19 cellular contexts compared by ENCODE assay signal in genomic region chr11:66561178-66561974, GRCh38. TPM values are rescaled to one million over a fixed set of nuclear protein-coding genes. Genes with fewer than 3 reads are reported as not detected.
DNase-seq lines count a peak whose midpoint lies in the region; TF ChIP-seq lines count a peak whose summit lies in the region.
"Had no signal": no experiment of that assay in that cellular context is flagged by ENCODE, and none has a peak within 500 bp of the region (broad histone marks: within the 10 kb centered on the region; RNA-seq: fewer than 3 reads in every experiment).

No MANE protein-coding gene starts in this region.

- no peaks in the 10 kb centered on the region for H3K36me3 ChIP-seq in osteoblast (ENCODE audit: insufficient read depth, low read length)
- H3K36me3 ChIP-seq: BE2C had no signal

- no peaks in the 10 kb centered on the region for H3K9me3 Mint-ChIP-seq in activated naive CD8-positive, alpha-beta T cell treated with anti-CD3 and anti-CD28 coated beads for 36 hours

- no peak overlapping the region for H3K4me3 Mint-ChIP-seq in activated naive CD8-positive, alpha-beta T cell treated with anti-CD3 and anti-CD28 coated beads for 36 hours

- H3K27me3 ChIP-seq in osteoblast (ENCODE audit: insufficient read depth, low read length): peaks cover 31% of the 10 kb centered on the region
- H3K27me3 ChIP-seq: BE2C had no signal

- H3K27ac ChIP-seq in coronary artery (no peak overlapping the region), osteoblast (ENCODE audit: low read depth, low read length) (no peak overlapping the region)

- no peak overlapping the region for H3K4me2 ChIP-seq in osteoblast (ENCODE audit: insufficient read depth, low read length)

- no peaks in the 10 kb centered on the region for H3K4me1 Mint-ChIP-seq in activated naive CD8-positive, alpha-beta T cell treated with anti-CD3 and anti-CD28 coated beads for 36 hours

- H3K4me3 ChIP-seq in coronary artery (no peak overlapping the region), osteoblast (ENCODE audit: insufficient read depth, low read length) (no peak overlapping the region)

- TF ChIP-seq CTCF in coronary artery (IDR thresholded peaks at IDR 0.05): no peak
- TF ChIP-seq CTCF in osteoblast (IDR thresholded peaks at IDR 0.05; ENCODE audit: extremely low read depth, low read depth, low read length): no peak

- H3K4me1 ChIP-seq in osteoblast (ENCODE audit: insufficient read depth, low read length): no peaks in the 10 kb centered on the region
- H3K4me1 ChIP-seq: BE2C had no signal

- no peaks in the 10 kb centered on the region for H3K36me3 Mint-ChIP-seq in activated naive CD8-positive, alpha-beta T cell treated with anti-CD3 and anti-CD28 coated beads for 36 hours

- no peaks in the 10 kb centered on the region for H4K20me1 ChIP-seq in osteoblast (ENCODE audit: insufficient read depth, low read length)

- DNase-seq in DMS 273 treated with DMSO at 0.1 percent for 48 hours (lab: John Stamatoyannopoulos, UW) (peak; percentile 52), NCI-H524 (lab: John Stamatoyannopoulos, UW) (peak; percentile 40 to 80), coronary artery (ENCODE audit: low spot score) (peak; percentile 70), osteoblast (ENCODE audit: insufficient read length, low spot score, missing footprints) (peak; percentile 87), germinal center (ENCODE audit: low spot score) (no peak), amniotic stem cell (lab: John Stamatoyannopoulos, UW) (no peak)
- DNase-seq in activated naive CD8-positive, alpha-beta T cell treated with anti-CD3 and anti-CD28 coated beads for 36 hours: no peak
- DNase-seq: BE2C, DND-41, GOT3, Kasumi-1, NCI-H1417, NCI-H1694 treated with DMSO at 0.1 percent for 48 hours, NCI-H2081 treated with DMSO at 0.1 percent for 48 hours, NCI-H446 had no signal

- no peak overlapping the region for H3K27ac Mint-ChIP-seq in activated naive CD8-positive, alpha-beta T cell treated with anti-CD3 and anti-CD28 coated beads for 36 hours

- no peaks in the 10 kb centered on the region for H3K79me2 ChIP-seq in osteoblast (ENCODE audit: insufficient read depth, low read length)

- H3K9me3 ChIP-seq in osteoblast (ENCODE audit: low read depth, low read length): no peaks in the 10 kb centered on the region
- H3K9me3 ChIP-seq: BE2C had no signal

- peaks cover 19% of the 10 kb centered on the region for H3K27me3 Mint-ChIP-seq in activated naive CD8-positive, alpha-beta T cell treated with anti-CD3 and anti-CD28 coated beads for 36 hours

- no peak overlapping the region for H2AFZ ChIP-seq in osteoblast (ENCODE audit: low read length)

RNA-seq across cellular contexts. Expression of gene CTSF, which starts 7.0 kb away (rescaled TPM):
- total RNA-seq in osteoblast: 41.3 and 45.6 TPM in 2 replicates
- total RNA-seq in activated naive CD8-positive, alpha-beta T cell treated with anti-CD3 and anti-CD28 coated beads for 36 hours: 1 to 10 TPM; 1.2 to 1.4 TPM

RNA-seq across cellular contexts. Expression of gene ACTN3, which starts 14.7 kb away (rescaled TPM):
- total RNA-seq in osteoblast: under 0.01 TPM in 1 of 2 replicates, not detected in the other
- total RNA-seq in activated naive CD8-positive, alpha-beta T cell treated with anti-CD3 and anti-CD28 coated beads for 36 hours: under 1 TPM; 0.06 to 0.12 TPM
- total RNA-seq: A673, MCF 10A, Right ventricle myocardium inferior, SK-MEL-5 had no signal

RNA-seq across cellular contexts. Expression of gene ZDHHC24, which starts 15.5 kb away (rescaled TPM):
- 9.4 and 10.5 TPM in 2 replicates for total RNA-seq in osteoblast
- total RNA-seq in activated naive CD8-positive, alpha-beta T cell treated with anti-CD3 and anti-CD28 coated beads for 36 hours: 10 to 100 TPM in 1 of 2 experiments, 1 to 10 TPM in 1; 9.6 to 10.3 TPM

RNA-seq across cellular contexts. Expression of gene CCDC87, which starts 31.5 kb away (rescaled TPM):
- 0.88 and 1.1 TPM in 2 replicates for total RNA-seq in osteoblast
- under 1 TPM; 0.16 to 0.23 TPM for total RNA-seq in activated naive CD8-positive, alpha-beta T cell treated with anti-CD3 and anti-CD28 coated beads for 36 hours
- total RNA-seq: MCF 10A had no signal

RNA-seq across cellular contexts. Expression of gene CCS, which starts 31.6 kb away (rescaled TPM):
- 35.8 and 43.3 TPM in 2 replicates for total RNA-seq in osteoblast
- total RNA-seq in activated naive CD8-positive, alpha-beta T cell treated with anti-CD3 and anti-CD28 coated beads for 36 hours: 10 to 100 TPM; 19.7 to 20.9 TPM

Comparison
In these comparisons a context has a peak if more than half of its experiments do, and no peak if none do; other contexts are left out.
1. DNase-seq: peak in DMS 273 treated with DMSO at 0.1 percent for 48 hours (single experiment), NCI-H524 (2 of 2), coronary artery (single experiment) and osteoblast (single experiment); none in germinal center (single experiment), amniotic stem cell (single experiment) and activated naive CD8-positive, alpha-beta T cell treated with anti-CD3 and anti-CD28 coated beads for 36 hours (single experiment).
2. RNA of gene CTSF, which starts 7.0 kb away (total RNA-seq): 41.3 to 45.6 TPM in osteoblast; 1.2 to 1.4 TPM in activated naive CD8-positive, alpha-beta T cell treated with anti-CD3 and anti-CD28 coated beads for 36 hours; every median in the first group is over 10 times any median in the second.